Comparison of ENCODE assay signal across 1 cellular context in genomic region chr9:114324965-114325364, GRCh38.
TF ChIP-seq lines count a peak whose summit lies in the region.

No MANE protein-coding gene starts in this region.

TF ChIP-seq in HepG2, 621 proteins besides CTCF, POLR2A, EP300 and RAD21:
- peak; percentile 64 for TF ChIP-seq ZBTB38 (CRISPR knock-in tag; IDR thresholded peaks at IDR 0.05)
- peak; percentile 84 for TF ChIP-seq ZNF768 (CRISPR knock-in tag; IDR thresholded peaks at IDR 0.05)
